ENCODE assay signal across 31 cellular contexts in genomic region chr6:50795574-50795973, GRCh38. TPM values are rescaled to one million over a fixed set of nuclear protein-coding genes. Genes with fewer than 3 reads are reported as not detected.
"Had no signal": no experiment of that assay in that cellular context is flagged by ENCODE, and none has a peak within 500 bp of the region (broad histone marks: within the 10 kb centered on the region; RNA-seq: fewer than 3 reads in every experiment).

No MANE protein-coding gene starts in this region.

- ATAC-seq: effector memory CD8-positive, alpha-beta T cell; esophagus mucosa; gastrocnemius medialis; heart right ventricle; left cardiac atrium; left lung; left ventricle myocardium superior; naive thymus-derived CD4-positive, alpha-beta T cell had no signal

- H3K27me3 ChIP-seq: colonic mucosa, gastrocnemius medialis, left lung had no signal

- H3K4me1 ChIP-seq: colonic mucosa, esophagus squamous epithelium, gastrocnemius medialis, heart right ventricle, left lung had no signal

- DNase-seq: colonic mucosa; cortex of kidney; effector CD8-positive, alpha-beta T cell; effector memory CD8-positive, alpha-beta T cell; endodermal cell; erythroblast; esophagus squamous epithelium; foreskin fibroblast; foreskin melanocyte; gastrocnemius medialis; glutamatergic neuron; head of caudate nucleus; heart right ventricle; hypothalamus; immature natural killer cell; islet precursor cell; left cardiac atrium; left lung; left ventricle myocardium superior; mammary epithelial cell; mesendoderm; midbrain; naive thymus-derived CD4-positive, alpha-beta T cell had no signal

- H3K4me3 ChIP-seq: colonic mucosa, esophagus squamous epithelium, gastrocnemius medialis, heart right ventricle, left lung, lung had no signal

- H3K9me3 ChIP-seq: colonic mucosa, esophagus squamous epithelium, gastrocnemius medialis, heart right ventricle, left lung had no signal

- H3K27ac ChIP-seq: colonic mucosa, epithelial cell of prostate, esophagus squamous epithelium, gastrocnemius medialis, heart right ventricle, left lung had no signal

- H3K36me3 ChIP-seq: colonic mucosa, esophagus squamous epithelium, gastrocnemius medialis, heart right ventricle, left lung had no signal

- FAIRE-seq: endometrium had no signal

RNA-seq across cellular contexts. Expression of gene TFAP2B, which starts 23.1 kb away (rescaled TPM):
- total RNA-seq: colonic mucosa; dermis microvascular lymphatic vessel endothelial cell; endodermal cell; gastrocnemius medialis; glomerular endothelial cell; heart right ventricle; left cardiac atrium; left ventricle myocardium superior; lung; mononuclear cell; mucosa of gallbladder; naive thymus-derived CD4-positive, alpha-beta T cell had no signal
- polyA plus RNA-seq: immature natural killer cell; mammary epithelial cell; naive thymus-derived CD4-positive, alpha-beta T cell had no signal
